1 cellular context compared by ENCODE assay signal in genomic region chr4:76611611-76612010, GRCh38.
TF ChIP-seq lines count a peak whose summit lies in the region.

No MANE protein-coding gene starts in this region.

TF ChIP-seq in GM23338, 12 proteins besides CTCF, POLR2A, EP300 and RAD21 (continued from another document):
- TF ChIP-seq ZNF462 (CRISPR knock-in tag; IDR thresholded peaks at IDR 0.05) (no peak), POLR2AphosphoS5 (IDR thresholded peaks at IDR 0.05; ENCODE audit: low read depth) (no peak), ZNF114 (CRISPR knock-in tag; IDR thresholded peaks at IDR 0.05) (no peak), EZH2phosphoT487 (IDR thresholded peaks at IDR 0.05; ENCODE audit: unreplicated experiment) (no peak), NANOG (IDR thresholded peaks at IDR 0.05; ENCODE audit: borderline replicate concordance) (no peak), EZH2 (IDR thresholded peaks at IDR 0.05; ENCODE audit: low read depth, unreplicated experiment) (no peak)
TF ChIP-seq in GM23338: peak in this region for 0.
